Comparison of ENCODE assay signal across 12 cellular contexts in the genomic region with DNA sequence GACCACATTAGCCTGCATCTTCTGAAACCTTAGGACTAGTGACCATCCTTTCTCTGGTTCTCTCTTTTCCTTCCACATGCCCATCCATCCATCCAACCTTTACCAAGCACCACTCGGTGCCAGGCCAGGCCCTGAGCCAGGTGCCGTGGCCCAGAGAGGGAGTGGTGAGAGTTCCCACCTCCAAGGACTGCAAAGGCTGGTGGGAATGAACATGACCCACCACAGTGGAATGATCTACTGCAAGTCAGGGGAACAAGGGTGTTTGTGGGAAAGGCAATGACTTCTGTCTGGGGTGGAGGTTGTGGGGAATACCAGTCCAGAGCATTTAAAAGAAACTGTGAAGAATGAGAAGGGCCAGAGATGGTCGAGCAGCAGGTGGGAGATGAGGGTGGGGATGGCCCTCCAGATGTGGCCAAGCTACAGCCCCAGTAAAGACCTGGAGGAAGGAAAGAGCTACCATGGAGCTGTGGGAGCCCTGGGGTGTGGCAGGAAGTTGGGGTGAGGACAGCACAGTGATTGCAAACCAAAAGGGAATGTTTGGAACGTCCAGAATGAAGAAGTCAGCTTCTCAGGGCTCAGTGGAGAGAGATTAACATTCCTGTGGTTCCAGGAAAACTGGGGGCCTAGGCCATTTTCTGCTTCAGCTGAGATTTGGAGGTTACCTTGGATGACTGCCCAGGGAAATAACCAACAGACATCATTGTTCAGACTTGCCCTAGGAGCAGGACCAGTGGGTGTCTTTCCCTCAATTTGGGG. TPM values are rescaled to one million over a fixed set of nuclear protein-coding genes. Genes with fewer than 3 reads are reported as not detected.
DNase-seq lines count a peak whose midpoint lies in the region; TF ChIP-seq lines count a peak whose summit lies in the region.
"Had no signal": no experiment of that assay in that cellular context is flagged by ENCODE, and none has a peak within 500 bp of the region (broad histone marks: within the 10 kb centered on the region; RNA-seq: fewer than 3 reads in every experiment).

No MANE protein-coding gene starts in this region.

- no peaks in the 10 kb centered on the region for H3K27me3 Mint-ChIP-seq in Calu3 (ENCODE audit: unreplicated experiment)
- H3K27me3 Mint-ChIP-seq: stimulated activated naive CD8-positive, alpha-beta T cell treated with anti-CD3 and anti-CD28 coated beads, Interleukin-15, Interleukin-2, amounts not matched to agents 100 ng/mL and 50 ng/mL, for 24 hours had no signal

- peaks cover 16% of the 10 kb centered on the region for H3K36me3 Mint-ChIP-seq in Calu3 (ENCODE audit: insufficient read depth, unreplicated experiment)

- no peak for TF ChIP-seq CTCF in Calu3 (IDR thresholded peaks at IDR 0.05; ENCODE audit: unreplicated experiment)
- no peak for TF ChIP-seq CTCF in epithelial cell of esophagus (IDR thresholded peaks at IDR 0.05; ENCODE audit: insufficient read depth, low read depth, low read length, missing control alignments)

- no peak overlapping the region for H3K4me3 ChIP-seq in NT2/D1 (ENCODE audit: insufficient read length, low read depth)
- H3K4me3 ChIP-seq in epithelial cell of esophagus (ENCODE audit: low read length), result no peak overlapping the region
- H3K4me3 ChIP-seq: dorsolateral prefrontal cortex, pancreas had no signal

- no peaks in the 10 kb centered on the region for H3K9me3 ChIP-seq in NT2/D1 (ENCODE audit: insufficient read depth, low read length)
- H3K9me3 ChIP-seq: pancreas had no signal

- CTCF ChIA-PET in Calu3 (lab: Charles Lee), result interaction anchor here (0.6 to 1.1 kb wide), 3 partner anchors 35 to 77 kb away, joined by 3 read pairs; no protein-coding TSS in a partner anchor

- DNase-seq in Calu3 (peak; percentile 56), NT2/D1 (ENCODE audit: low read depth, low spot score) (peak; percentile 68), epithelial cell of esophagus (ENCODE audit: low read depth) (peak; percentile 99), renal cortical epithelial cell (ENCODE audit: low read depth) (peak; percentile 99), NCI-H2081 treated with DMSO at 0.1 percent for 48 hours (lab: John Stamatoyannopoulos, UW) (no peak), anterior cingulate cortex (lab: John Stamatoyannopoulos, UW) (no peak), T-helper 9 cell (no peak)
- DNase-seq in stimulated activated CD4-positive, alpha-beta T cell treated with anti-CD3 and anti-CD28 coated beads, Interleukin-4, amount 100 ng/mL, for 4 hours, result no peak
- DNase-seq: dorsolateral prefrontal cortex, NCI-H1436 treated with DMSO at 0.1 percent for 48 hours, pancreas had no signal

- no peaks in the 10 kb centered on the region for H3K9me3 Mint-ChIP-seq in Calu3 (ENCODE audit: low read depth, unreplicated experiment)
- H3K9me3 Mint-ChIP-seq: stimulated activated naive CD8-positive, alpha-beta T cell treated with anti-CD3 and anti-CD28 coated beads, Interleukin-15, Interleukin-2, amounts not matched to agents 100 ng/mL and 50 ng/mL, for 24 hours had no signal

- peak overlapping the region; percentile 58 for H3K27ac Mint-ChIP-seq in Calu3 (ENCODE audit: unreplicated experiment)
- H3K27ac Mint-ChIP-seq: stimulated activated naive CD8-positive, alpha-beta T cell treated with anti-CD3 and anti-CD28 coated beads, Interleukin-15, Interleukin-2, amounts not matched to agents 100 ng/mL and 50 ng/mL, for 24 hours had no signal

- H3K9ac ChIP-seq in NT2/D1 (ENCODE audit: insufficient read length, low read depth), result no peak overlapping the region

- intact Hi-C loops in Calu3 (cut with micrococcal nuclease; ENCODE audit: unreplicated experiment), result no loop called here

- no peaks in the 10 kb centered on the region for H3K27me3 ChIP-seq in NT2/D1 (ENCODE audit: insufficient read depth, insufficient read length)
- H3K27me3 ChIP-seq: dorsolateral prefrontal cortex, pancreas had no signal

- peaks cover 42% of the 10 kb centered on the region for H3K4me1 Mint-ChIP-seq in Calu3 (ENCODE audit: low read depth, unreplicated experiment)

- H3K4me3 Mint-ChIP-seq in Calu3 (ENCODE audit: low read depth, unreplicated experiment), result peak overlapping the region; percentile 1
- H3K4me3 Mint-ChIP-seq: stimulated activated naive CD8-positive, alpha-beta T cell treated with anti-CD3 and anti-CD28 coated beads, Interleukin-15, Interleukin-2, amounts not matched to agents 100 ng/mL and 50 ng/mL, for 24 hours had no signal

- BruUV-seq in Calu3 (replicated peaks; lab: Mats Ljungman, UMichigan), result no TSS peak

- H3K36me3 ChIP-seq in NT2/D1 (ENCODE audit: insufficient read depth, insufficient read length, low read length), result peaks cover 43% of the 10 kb centered on the region
- H3K36me3 ChIP-seq: pancreas had no signal

- H3K4me1 ChIP-seq in NT2/D1 (ENCODE audit: insufficient read depth, insufficient read length), result peaks cover 19% of the 10 kb centered on the region
- H3K4me1 ChIP-seq: pancreas had no signal

RNA-seq across cellular contexts. Expression of a gene that starts 30.6 kb away (rescaled TPM):
- total RNA-seq in Calu3 (2022) (24.3 and 30.6 TPM in 2 replicates), renal cortical epithelial cell (4.9 and 5.5 TPM in 2 replicates)

RNA-seq across cellular contexts. Expression of a gene that starts 32.4 kb away (rescaled TPM):
- 8.3 TPM in 2 replicates for total RNA-seq in Calu3 (2022)
- total RNA-seq in renal cortical epithelial cell, result 32.3 and 111 TPM in 2 replicates

Comparison
In these comparisons a context has a peak if more than half of its experiments do, and no peak if none do; other contexts are left out.
1. DNase-seq: peak in Calu3 (single experiment), NT2/D1 (single experiment), epithelial cell of esophagus (single experiment) and renal cortical epithelial cell (single experiment); none in NCI-H2081 treated with DMSO at 0.1 percent for 48 hours (single experiment), stimulated activated CD4-positive, alpha-beta T cell treated with anti-CD3 and anti-CD28 coated beads, Interleukin-4, amount 100 ng/mL, for 4 hours (0 of 2), anterior cingulate cortex (0 of 58) and T-helper 9 cell (single experiment).